ENCODE assay signal across 24 cellular contexts in genomic region chr16:89140981-89141883, GRCh38. TPM values are rescaled to one million over a fixed set of nuclear protein-coding genes. Genes with fewer than 3 reads are reported as not detected.
DNase-seq lines count a peak whose midpoint lies in the region; ATAC-seq, FAIRE-seq and TF ChIP-seq lines count a peak whose summit lies in the region.
"Had no signal": no experiment of that assay in that cellular context is flagged by ENCODE, and none has a peak within 500 bp of the region (broad histone marks: within the 10 kb centered on the region; RNA-seq: fewer than 3 reads in every experiment).

No MANE protein-coding gene starts in this region.

- 96% methylated on average over 30 of the region's 31 CpGs for WGBS in HepG2 (ENCODE audit: low lambda C conversion rate)
- 96% methylated on average over 31 of the region's 31 CpGs for WGBS in GM23248 (ENCODE audit: low coverage in 1 of 2, low lambda C conversion rate in 2 of 2, missing lambda C conversion rate in 2 of 2), 2 experiments

- no peak overlapping the region for H3K9ac ChIP-seq in DND-41 (ENCODE audit: low read depth, low read length)
- H3K9ac ChIP-seq in HepG2 (ENCODE audit: insufficient read depth, low read depth, low read length) = no peak overlapping the region
- H3K9ac ChIP-seq in GM23248 = no peak overlapping the region

- TF ChIP-seq CTCF in DND-41 (IDR thresholded peaks at IDR 0.05; ENCODE audit: borderline replicate concordance, extremely low read depth, low read length, poor library complexity, severe bottlenecking) (no peak), Panc1 (IDR thresholded peaks at IDR 0.05) (no peak), HepG2 (CRISPR knock-in tag; IDR thresholded peaks at IDR 0.05) (no peak)

- BruUV-seq in Panc1 (replicated peaks; lab: Mats Ljungman, UMichigan) (TSS peak; percentile 47), HepG2 (replicated peaks; lab: Mats Ljungman, UMichigan) (no TSS peak)

- H3K36me3 Mint-ChIP-seq in activated T-helper 17 cell treated with anti-CD3 and anti-CD28 coated beads, Interleukin-2, amount 50 U/mL, for 72 hours (ENCODE audit: low read depth) = peaks cover 10% of the 10 kb centered on the region
- H3K36me3 Mint-ChIP-seq: IgD-negative memory B cell had no signal

- H3K4me3 ChIP-seq in DND-41 (ENCODE audit: low read depth in 1 of 2, low read length in 2 of 2) (no peak overlapping the region), Panc1 (ENCODE audit: low read depth in 2 of 2, low read length in 2 of 2) (no peak overlapping the region), HepG2 (replicated peaks in 1 of 3; ENCODE audit: insufficient read depth in 1 of 3, low read depth in 2 of 3, low read length in 3 of 3) (no peak overlapping the region), GM23248 (no peak overlapping the region)
- H3K4me3 ChIP-seq: GM23338, Peyer's patch had no signal

- no peak overlapping the region for H3K27ac Mint-ChIP-seq in activated T-helper 17 cell treated with anti-CD3 and anti-CD28 coated beads, Interleukin-2, amount 50 U/mL, for 72 hours
- H3K27ac Mint-ChIP-seq: CD4-positive, alpha-beta T cell; GM23338 had no signal

- H3K79me2 ChIP-seq in DND-41 (ENCODE audit: insufficient read depth, low read length) = no peaks in the 10 kb centered on the region
- H3K79me2 ChIP-seq in HepG2 (ENCODE audit: insufficient read depth, low read length) = no peaks in the 10 kb centered on the region
- no peaks in the 10 kb centered on the region for H3K79me2 ChIP-seq in GM23248 (ENCODE audit: insufficient read depth)

- no peaks in the 10 kb centered on the region for H3K9me3 Mint-ChIP-seq in activated T-helper 17 cell treated with anti-CD3 and anti-CD28 coated beads, Interleukin-2, amount 50 U/mL, for 72 hours
- H3K9me3 Mint-ChIP-seq: CD4-positive, alpha-beta T cell; GM23338; IgD-negative memory B cell had no signal

- intact Hi-C loops in Panc1 (cut with micrococcal nuclease; ENCODE audit: unreplicated experiment) = no loop called here
- intact Hi-C loops in HepG2 (cut with micrococcal nuclease; ENCODE audit: unreplicated experiment) = no loop called here
- intact Hi-C loops in posterior vena cava (cut with DNase I) = no loop called here

- H3K9me3 ChIP-seq in DND-41 (ENCODE audit: insufficient read depth, low read length, severe bottlenecking) (no peaks in the 10 kb centered on the region), Panc1 (ENCODE audit: control insufficient read depth, insufficient read depth, low read depth, low read length) (no peaks in the 10 kb centered on the region), HepG2 (ENCODE audit: low read length) (no peaks in the 10 kb centered on the region), GM23248 (ENCODE audit: low read depth) (no peaks in the 10 kb centered on the region)

- TF ChIP-seq EP300 in HepG2 (IDR thresholded peaks at IDR 0.05; ENCODE audit: low read depth in 2 of 2, low read length in 2 of 2) = no peak
- TF ChIP-seq EP300 in HepG2 (CRISPR knock-in tag; IDR thresholded peaks at IDR 0.05; ENCODE audit: borderline replicate concordance) = no peak

- H3K27ac ChIP-seq in DND-41 (ENCODE audit: low read length) (no peak overlapping the region), Panc1 (ENCODE audit: low read length) (no peak overlapping the region), HepG2 (ENCODE audit: extremely low read length, insufficient read depth, low read length) (no peak overlapping the region), GM23248 (no peak overlapping the region)
- H3K27ac ChIP-seq: Peyer's patch had no signal

- ATAC-seq in DND-41 (ENCODE audit: insufficient read depth, low read depth) (0 out of 3 replicates have a peak, but pooled peaks have one; percentile 11), Panc1 (no peak), HepG2 (no peak)
- ATAC-seq in activated T-helper 17 cell treated with anti-CD3 and anti-CD28 coated beads, Interleukin-2, amount 50 U/mL, for 72 hours (replicated peaks) = no peak
- ATAC-seq: GM23338 had no signal

- H3K4me1 Mint-ChIP-seq in activated T-helper 17 cell treated with anti-CD3 and anti-CD28 coated beads, Interleukin-2, amount 50 U/mL, for 72 hours = no peaks in the 10 kb centered on the region
- H3K4me1 Mint-ChIP-seq: GM23338, IgD-negative memory B cell had no signal

- POLR2A ChIA-PET in Panc1 (lab: Charles Lee) = no interaction called here
- POLR2A ChIA-PET in HepG2 (lab: Yijun Ruan, JAX) = no interaction called here

- TF ChIP-seq POLR2A in HepG2 (IDR thresholded peaks at IDR 0.05; ENCODE audit: insufficient read depth in 1 of 2, low read depth in 2 of 2, low read length in 2 of 2) = no peak

- in situ Hi-C loops in Panc1 (cut with HindIII; ENCODE audit: low pct_unique_long_range_greater_than_20kb, low sequenced_read_pairs) (no loop called here), HepG2 (cut with HindIII; ENCODE audit: extremely low pct_ligation_motif_present, low pct_unique_long_range_greater_than_20kb) (no loop called here), GM23248 (cut with MboI) (no loop called here)

- no peak for FAIRE-seq in HepG2 (lab: Jason Lieb, UNC)
- FAIRE-seq: GM12891, HTR-8/SVneo had no signal

- H3K4me3 Mint-ChIP-seq in activated T-helper 17 cell treated with anti-CD3 and anti-CD28 coated beads, Interleukin-2, amount 50 U/mL, for 72 hours = no peak overlapping the region
- H3K4me3 Mint-ChIP-seq: CD4-positive, alpha-beta T cell; GM23338; IgD-negative memory B cell had no signal

- DNase-seq in DND-41 (no peak), Panc1 (ENCODE audit: low read depth, low spot score) (no peak), HepG2 (ENCODE audit: low spot score) (no peak), posterior vena cava (ENCODE audit: low spot score) (peak; percentile 78), GM23248 (no peak), NCI-H510A treated with DMSO at 0.1 percent for 48 hours (lab: John Stamatoyannopoulos, UW) (no peak)
- DNase-seq: CD4-positive, alpha-beta T cell; COR-L47; DMS 273 treated with DMSO at 0.1 percent for 48 hours; DMS79 treated with DMSO at 0.1 percent for 48 hours; HCEC 1CT; NCI-H1105; NCI-H146; NCI-H2029; NCI-H226; NCI-H524; NCI-H774 had no signal

- H3K36me3 ChIP-seq in DND-41 (ENCODE audit: insufficient read depth, low read length) (peaks cover 70% of the 10 kb centered on the region), Panc1 (ENCODE audit: control insufficient read depth, insufficient read depth, low read length) (no peaks in the 10 kb centered on the region), HepG2 (replicated peaks in 1 of 2; ENCODE audit: control insufficient read depth in 1 of 2, insufficient read depth in 2 of 2, low read length in 2 of 2) (peaks cover 18 to 32% of the 10 kb centered on the region in 2 experiments; a peak in 4 of 5 replicates), GM23248 (ENCODE audit: low read depth) (no peaks in the 10 kb centered on the region)

- H3K27me3 ChIP-seq in DND-41 (ENCODE audit: insufficient read depth, low read length, poor library complexity) = no peaks in the 10 kb centered on the region
- no peaks in the 10 kb centered on the region for H3K27me3 ChIP-seq in Panc1 (ENCODE audit: control insufficient read depth, insufficient read depth, low read length)
- H3K27me3 ChIP-seq in HepG2 (ENCODE audit: control insufficient read depth in 1 of 2, insufficient read depth in 2 of 2, low read length in 2 of 2) = no peaks in the 10 kb centered on the region
- H3K27me3 ChIP-seq in GM23248 (replicated peaks; ENCODE audit: insufficient read depth) = no peaks in the 10 kb centered on the region
- H3K27me3 ChIP-seq: Peyer's patch had no signal

- TF ChIP-seq RAD21 in HepG2 (CRISPR knock-in tag; IDR thresholded peaks at IDR 0.05) = no peak

- CTCF ChIA-PET in Panc1 (lab: Charles Lee) = no interaction called here
- CTCF ChIA-PET in HepG2 (lab: Yijun Ruan, JAX; ENCODE audit: low intra/inter-chr PET ratio, low total read pairs) = no interaction called here

- no peaks in the 10 kb centered on the region for H3F3A ChIP-seq in GM23248 (ENCODE audit: insufficient read depth)

- no peaks in the 10 kb centered on the region for H3K9me2 ChIP-seq in GM23248 (ENCODE audit: insufficient read depth)

- H3K4me1 ChIP-seq in DND-41 (ENCODE audit: insufficient read depth, low read length) = no peaks in the 10 kb centered on the region
- H3K4me1 ChIP-seq in Panc1 (ENCODE audit: control insufficient read depth, insufficient read depth, low read length) = no peaks in the 10 kb centered on the region
- H3K4me1 ChIP-seq in HepG2 (ENCODE audit: insufficient read depth, low read length) = no peaks in the 10 kb centered on the region
- H3K4me1 ChIP-seq in GM23248 (ENCODE audit: insufficient read depth) = no peaks in the 10 kb centered on the region
- H3K4me1 ChIP-seq: Peyer's patch had no signal

- H3K4me2 ChIP-seq in DND-41 (ENCODE audit: insufficient read depth, low read length) (no peak overlapping the region), HepG2 (ENCODE audit: low read depth, low read length) (no peak overlapping the region), GM23248 (ENCODE audit: unreplicated experiment) (no peak overlapping the region)
- H3K4me2 ChIP-seq: GM23338 had no signal

- no peaks in the 10 kb centered on the region for H3K27me3 Mint-ChIP-seq in activated T-helper 17 cell treated with anti-CD3 and anti-CD28 coated beads, Interleukin-2, amount 50 U/mL, for 72 hours
- H3K27me3 Mint-ChIP-seq: CD4-positive, alpha-beta T cell; IgD-negative memory B cell had no signal

- H4K20me1 ChIP-seq in DND-41 (ENCODE audit: insufficient read depth, low read length) = peaks cover 25% of the 10 kb centered on the region
- no peaks in the 10 kb centered on the region for H4K20me1 ChIP-seq in HepG2 (ENCODE audit: insufficient read depth, low read length)
- H4K20me1 ChIP-seq in GM23248 (ENCODE audit: insufficient read depth) = no peaks in the 10 kb centered on the region

- H2AFZ ChIP-seq in DND-41 (ENCODE audit: low read depth, low read length) = no peak overlapping the region
- H2AFZ ChIP-seq in HepG2 (ENCODE audit: low read length) = no peak overlapping the region
- H2AFZ ChIP-seq in GM23248 = no peak overlapping the region
- H2AFZ ChIP-seq: GM23338 had no signal

RNA-seq across cellular contexts. Expression of gene CDH15, which starts 30.3 kb away (rescaled TPM):
- 0.51 TPM for total RNA-seq in Panc1 (2021; ENCODE audit: unreplicated experiment)
- 0.71 TPM for polyA plus RNA-seq in Panc1 (2012; ENCODE audit: insufficient read length)
- total RNA-seq in HepG2 (2016; rRNA removed; fragmentation: Illumina TruSeq; extraction: Trizol) = 1.4 and 2.2 TPM in 2 replicates
- total RNA-seq in HepG2 (2016; cell fraction: cytosol; rRNA removed; fragmentation: Illumina TruSeq; extraction: Trizol; ENCODE audit: low read depth) = 2.8 and 2.9 TPM in 2 replicates
- 1.4 and 2.2 TPM in 2 replicates for total RNA-seq in HepG2 (2016; cell fraction: insoluble cytoplasmic fraction; rRNA removed; fragmentation: Illumina TruSeq; extraction: Trizol)
- total RNA-seq in HepG2 (2016; cell fraction: membrane; rRNA removed; fragmentation: Illumina TruSeq; extraction: Trizol) = 3.6 and 3.7 TPM in 2 replicates
- total RNA-seq in HepG2 (2016; cell fraction: nucleus; rRNA removed; fragmentation: Illumina TruSeq; extraction: Trizol) = 1.6 and 1.8 TPM in 2 replicates
- polyA plus RNA-seq in HepG2 (2011; rRNA removed) = 0.69 and 0.74 TPM in 2 replicates
- 0.37 and 1.2 TPM in 2 replicates for polyA plus RNA-seq in HepG2 (2011; cell fraction: cytosol; rRNA removed)
- 1.6 and 2.1 TPM in 2 replicates for polyA plus RNA-seq in HepG2 (2011; cell fraction: nucleus; rRNA removed)
- polyA plus RNA-seq in HepG2 (2012) = 0.61 and 0.90 TPM in 2 replicates
- polyA plus RNA-seq in HepG2 (2016; cell fraction: cytosol; fragmentation: Illumina TruSeq; extraction: Trizol; ENCODE audit: low read depth) = 3.5 and 3.8 TPM in 2 replicates
- polyA plus RNA-seq in HepG2 (2016; cell fraction: insoluble cytoplasmic fraction; fragmentation: Illumina TruSeq; extraction: Trizol; ENCODE audit: low read depth) = 1.7 and 2.3 TPM in 2 replicates
- 3.3 and 4.1 TPM in 2 replicates for polyA plus RNA-seq in HepG2 (2016; cell fraction: membrane; fragmentation: Illumina TruSeq; extraction: Trizol; ENCODE audit: low read depth)
- 3.3 and 3.4 TPM in 2 replicates for polyA plus RNA-seq in HepG2 (2016; cell fraction: nucleus; fragmentation: Illumina TruSeq; extraction: Trizol; ENCODE audit: insufficient read depth, low read depth)
- 0.62 TPM in 1 of 2 replicates, not detected in the other for polyA minus RNA-seq in HepG2 (2011; rRNA and poly(A)+ RNA removed; ENCODE audit: low replicate concordance)
- polyA minus RNA-seq in HepG2 (2011; cell fraction: cytosol; rRNA and poly(A)+ RNA removed) = 0.40 and 0.62 TPM in 2 replicates
- polyA minus RNA-seq in HepG2 (2011; cell fraction: nucleus; rRNA and poly(A)+ RNA removed) = 0.39 TPM in 1 of 2 replicates, not detected in the other
- total RNA-seq in posterior vena cava = under 1 TPM in 1 of 2 donors, not detected in 1; 0.46 TPM
- not detected in 2 replicates for total RNA-seq in GM23248 (2014; rRNA removed; shearing (Covaris generic))
- polyA plus RNA-seq in GM23248 (2016; fragmentation: Nextera tagmentation; extraction: Ambion mirVana) = 0.06 TPM in 2 replicates
- total RNA-seq in activated T-helper 17 cell treated with anti-CD3 and anti-CD28 coated beads, Interleukin-2, amount 50 U/mL, for 72 hours = under 1 TPM; 0.15 to 0.37 TPM
- total RNA-seq: CD4-positive, alpha-beta T cell; Peyer's patch; SK-MEL-5 had no signal
- polyA plus RNA-seq: IgD-negative memory B cell had no signal

RNA-seq across cellular contexts. Expression of gene ACSF3, which starts 47.6 kb away (rescaled TPM):
- total RNA-seq in Panc1 (2021; ENCODE audit: unreplicated experiment) (30.8 TPM), HepG2 (2016; rRNA removed; fragmentation: Illumina TruSeq; extraction: Trizol) (23.5 and 30.6 TPM in 2 replicates), posterior vena cava (10 to 100 TPM; 19.1 to 21.4 TPM)
- 25.2 TPM for polyA plus RNA-seq in Panc1 (2012; ENCODE audit: insufficient read length)
- 13.8 and 14.5 TPM in 2 replicates for total RNA-seq in HepG2 (2016; cell fraction: cytosol; rRNA removed; fragmentation: Illumina TruSeq; extraction: Trizol; ENCODE audit: low read depth)
- total RNA-seq in HepG2 (2016; cell fraction: insoluble cytoplasmic fraction; rRNA removed; fragmentation: Illumina TruSeq; extraction: Trizol) = 22.1 and 29.1 TPM in 2 replicates
- 23.0 and 24.3 TPM in 2 replicates for total RNA-seq in HepG2 (2016; cell fraction: membrane; rRNA removed; fragmentation: Illumina TruSeq; extraction: Trizol)
- total RNA-seq in HepG2 (2016; cell fraction: nucleus; rRNA removed; fragmentation: Illumina TruSeq; extraction: Trizol) = 19.3 and 21.6 TPM in 2 replicates
- polyA plus RNA-seq in HepG2 (2011; rRNA removed) (14.9 and 16.5 TPM in 2 replicates), GM23248 (2016; fragmentation: Nextera tagmentation; extraction: Ambion mirVana) (15.2 and 15.9 TPM in 2 replicates)
- 11.3 and 15.5 TPM in 2 replicates for polyA plus RNA-seq in HepG2 (2011; cell fraction: cytosol; rRNA removed)
- 31.3 and 34.0 TPM in 2 replicates for polyA plus RNA-seq in HepG2 (2011; cell fraction: nucleus; rRNA removed)
- 16.6 and 17.2 TPM in 2 replicates for polyA plus RNA-seq in HepG2 (2012)
- polyA plus RNA-seq in HepG2 (2016; cell fraction: cytosol; fragmentation: Illumina TruSeq; extraction: Trizol; ENCODE audit: low read depth) = 6.9 and 9.7 TPM in 2 replicates
- 21.8 and 22.0 TPM in 2 replicates for polyA plus RNA-seq in HepG2 (2016; cell fraction: insoluble cytoplasmic fraction; fragmentation: Illumina TruSeq; extraction: Trizol; ENCODE audit: low read depth)
- 11.2 and 13.0 TPM in 2 replicates for polyA plus RNA-seq in HepG2 (2016; cell fraction: membrane; fragmentation: Illumina TruSeq; extraction: Trizol; ENCODE audit: low read depth)
- polyA plus RNA-seq in HepG2 (2016; cell fraction: nucleus; fragmentation: Illumina TruSeq; extraction: Trizol; ENCODE audit: insufficient read depth, low read depth) = 37.2 and 38.9 TPM in 2 replicates
- polyA minus RNA-seq in HepG2 (2011; rRNA and poly(A)+ RNA removed; ENCODE audit: low replicate concordance) = 46.7 and 47.0 TPM in 2 replicates
- polyA minus RNA-seq in HepG2 (2011; cell fraction: cytosol; rRNA and poly(A)+ RNA removed) = 22.4 and 32.0 TPM in 2 replicates
- polyA minus RNA-seq in HepG2 (2011; cell fraction: nucleus; rRNA and poly(A)+ RNA removed) = 35.9 and 36.8 TPM in 2 replicates
- total RNA-seq in GM23248 (2014; rRNA removed; shearing (Covaris generic)) = 17.1 and 26.7 TPM in 2 replicates
- total RNA-seq in activated T-helper 17 cell treated with anti-CD3 and anti-CD28 coated beads, Interleukin-2, amount 50 U/mL, for 72 hours = 10 to 100 TPM; 35.4 to 47.9 TPM

RNA-seq across cellular contexts. Expression of gene SLC22A31, which starts 59.1 kb away (rescaled TPM):
- 4.5 TPM for total RNA-seq in Panc1 (2021; ENCODE audit: unreplicated experiment)
- 4.5 TPM for polyA plus RNA-seq in Panc1 (2012; ENCODE audit: insufficient read length)
- 20.6 and 83.3 TPM in 2 replicates for total RNA-seq in HepG2 (2016; rRNA removed; fragmentation: Illumina TruSeq; extraction: Trizol)
- 22.4 and 22.9 TPM in 2 replicates for total RNA-seq in HepG2 (2016; cell fraction: cytosol; rRNA removed; fragmentation: Illumina TruSeq; extraction: Trizol; ENCODE audit: low read depth)
- 17.9 and 83.9 TPM in 2 replicates for total RNA-seq in HepG2 (2016; cell fraction: insoluble cytoplasmic fraction; rRNA removed; fragmentation: Illumina TruSeq; extraction: Trizol)
- total RNA-seq in HepG2 (2016; cell fraction: membrane; rRNA removed; fragmentation: Illumina TruSeq; extraction: Trizol) = 38.1 and 39.2 TPM in 2 replicates
- total RNA-seq in HepG2 (2016; cell fraction: nucleus; rRNA removed; fragmentation: Illumina TruSeq; extraction: Trizol) = 88.9 and 114 TPM in 2 replicates
- 67.3 and 98.2 TPM in 2 replicates for polyA plus RNA-seq in HepG2 (2011; rRNA removed)
- polyA plus RNA-seq in HepG2 (2011; cell fraction: cytosol; rRNA removed) = 27.2 and 52.1 TPM in 2 replicates
- 1,312 and 1,533 TPM in 2 replicates for polyA plus RNA-seq in HepG2 (2011; cell fraction: nucleus; rRNA removed)
- polyA plus RNA-seq in HepG2 (2012) = 45.8 and 48.2 TPM in 2 replicates
- polyA plus RNA-seq in HepG2 (2016; cell fraction: cytosol; fragmentation: Illumina TruSeq; extraction: Trizol; ENCODE audit: low read depth) = 27.4 and 28.3 TPM in 2 replicates
- polyA plus RNA-seq in HepG2 (2016; cell fraction: insoluble cytoplasmic fraction; fragmentation: Illumina TruSeq; extraction: Trizol; ENCODE audit: low read depth) = 23.8 and 26.1 TPM in 2 replicates
- polyA plus RNA-seq in HepG2 (2016; cell fraction: membrane; fragmentation: Illumina TruSeq; extraction: Trizol; ENCODE audit: low read depth) = 29.3 and 31.7 TPM in 2 replicates
- 322 and 325 TPM in 2 replicates for polyA plus RNA-seq in HepG2 (2016; cell fraction: nucleus; fragmentation: Illumina TruSeq; extraction: Trizol; ENCODE audit: insufficient read depth, low read depth)
- polyA minus RNA-seq in HepG2 (2011; rRNA and poly(A)+ RNA removed; ENCODE audit: low replicate concordance) = 51.6 TPM in 1 of 2 replicates, not detected in the other
- 17.1 and 21.0 TPM in 2 replicates for polyA minus RNA-seq in HepG2 (2011; cell fraction: cytosol; rRNA and poly(A)+ RNA removed)
- 89.4 and 90.8 TPM in 2 replicates for polyA minus RNA-seq in HepG2 (2011; cell fraction: nucleus; rRNA and poly(A)+ RNA removed)
- total RNA-seq in posterior vena cava = 1 to 10 TPM in 1 of 2 donors, not detected in 1; 4.5 TPM
- total RNA-seq in GM23248 (2014; rRNA removed; shearing (Covaris generic)) = not detected in 2 replicates
- not detected in 2 replicates for polyA plus RNA-seq in GM23248 (2016; fragmentation: Nextera tagmentation; extraction: Ambion mirVana)
- total RNA-seq in activated T-helper 17 cell treated with anti-CD3 and anti-CD28 coated beads, Interleukin-2, amount 50 U/mL, for 72 hours = under 1 TPM; 0.34 to 0.65 TPM
- total RNA-seq: SK-MEL-5 had no signal
- polyA plus RNA-seq: IgD-negative memory B cell had no signal
